13 cellular contexts compared by ENCODE assay signal in the genomic region with DNA sequence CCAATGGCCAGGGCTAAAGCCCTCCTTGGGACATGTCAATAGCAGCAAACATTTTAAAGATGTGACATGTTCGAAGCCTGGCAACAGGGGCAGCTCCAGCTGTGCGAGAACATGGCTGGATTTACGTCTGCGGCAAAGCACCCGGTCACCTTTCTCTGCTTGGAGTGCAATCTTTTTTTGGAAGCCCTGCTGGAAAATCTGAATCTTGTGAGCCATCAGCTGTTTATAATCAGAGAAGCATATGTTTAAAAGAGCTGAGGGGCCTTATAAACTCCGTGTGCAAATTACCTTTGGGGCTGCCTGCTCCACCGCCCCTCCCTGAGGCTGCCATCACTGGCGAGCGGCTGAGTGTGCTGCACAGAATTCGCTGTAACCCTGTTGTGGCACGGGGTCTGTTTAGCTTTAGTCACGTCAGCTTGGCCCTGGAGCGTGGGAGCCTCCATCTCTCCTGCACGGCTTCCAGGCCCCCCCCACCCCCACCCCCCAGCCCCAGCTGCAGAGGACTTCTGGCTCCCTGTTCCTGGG. TPM values are rescaled to one million over a fixed set of nuclear protein-coding genes. Genes with fewer than 3 reads are reported as not detected.
DNase-seq lines count a peak whose midpoint lies in the region; FAIRE-seq and TF ChIP-seq lines count a peak whose summit lies in the region.
"Had no signal": no experiment of that assay in that cellular context is flagged by ENCODE, and none has a peak within 500 bp of the region (broad histone marks: within the 10 kb centered on the region; RNA-seq: fewer than 3 reads in every experiment).

No MANE protein-coding gene starts in this region.

- no peak overlapping the region for H3K9ac ChIP-seq in kidney (ENCODE audit: low read length in 2 of 2)

- peaks cover 0 to 6% (median 0%) of the 10 kb centered on the region in 4 donors for H3K9me3 ChIP-seq in esophagus muscularis mucosa
- H3K9me3 ChIP-seq in kidney (ENCODE audit: control insufficient read depth in 1 of 2, low read length in 2 of 2), result no peaks in the 10 kb centered on the region
- H3K9me3 ChIP-seq in sigmoid colon, result no peaks in the 10 kb centered on the region
- H3K9me3 ChIP-seq in small intestine (ENCODE audit: control insufficient read depth, low read depth), result no peaks in the 10 kb centered on the region

- H3K27ac ChIP-seq in esophagus muscularis mucosa (replicated peaks in 1 of 4) (peak overlapping the region; percentile 80 to 89 (median 88)), kidney (ENCODE audit: low read depth in 2 of 2, low read length in 2 of 2) (no peak overlapping the region), sigmoid colon (peak overlapping the region; percentile 78 to 87 (median 84)), small intestine (ENCODE audit: low read depth in 1 of 2, low read length in 1 of 2) (no peak overlapping the region)

- intact Hi-C loops in esophagus muscularis mucosa (cut with DNase I), result loop anchor here (2.0 kb wide), 1 partner anchor 70 kb away; no protein-coding TSS in a partner anchor
- intact Hi-C loops in kidney (cut with DNase I), result no loop called here
- intact Hi-C loops in sigmoid colon (cut with DNase I), result loop anchor here (2.0 to 5.0 kb wide), 2 partner anchors 70 to 177 kb away; no protein-coding TSS in a partner anchor

- no peak for TF ChIP-seq POLR2A in esophagus muscularis mucosa (IDR thresholded peaks at IDR 0.05; ENCODE audit: low read depth)
- TF ChIP-seq POLR2A in sigmoid colon (IDR thresholded peaks at IDR 0.05), result no peak

- H3K4me3 ChIP-seq in esophagus muscularis mucosa (peak overlapping the region; percentile 28 to 35 (median 32)), kidney (ENCODE audit: low read length in 2 of 2) (no peak overlapping the region), sigmoid colon (peak overlapping the region in 3 of 4 donors; percentile 18 to 28 (median 28)), small intestine (ENCODE audit: low read depth in 1 of 2, low read length in 2 of 2) (no peak overlapping the region)
- H3K4me3 ChIP-seq: GM12878 had no signal

- TF ChIP-seq EP300 in esophagus muscularis mucosa (IDR thresholded peaks at IDR 0.05) (no peak), sigmoid colon (IDR thresholded peaks at IDR 0.05) (peak in 1 of 4 donors; percentile 43)

- H3K4me1 ChIP-seq in esophagus muscularis mucosa (peaks cover 9 to 29% (median 28%) of the 10 kb centered on the region in 4 donors), kidney (ENCODE audit: control insufficient read depth in 1 of 2, insufficient read depth in 1 of 2, low read depth in 1 of 2, low read length in 2 of 2) (peaks cover 0 to 6% of the 10 kb centered on the region in 2 donors), sigmoid colon (peaks cover 0 to 37% (median 26%) of the 10 kb centered on the region in 4 donors), small intestine (ENCODE audit: control insufficient read depth in 2 of 2, insufficient read depth in 1 of 2, low read depth in 1 of 2, low read length in 1 of 2) (no peaks in the 10 kb centered on the region)

- DNase-seq in AG08396 (ENCODE audit: low spot score), result peak; percentile 27
- no peak for DNase-seq in esophagus muscularis mucosa (ENCODE audit: extremely low spot score)
- DNase-seq in kidney, result peak; percentile 40
- DNase-seq in sigmoid colon, result peak; percentile 78
- no peak for DNase-seq in NCI-H748 treated with DMSO at 0.1 percent for 48 hours (lab: John Stamatoyannopoulos, UW)
- DNase-seq in small intestine, result no peak
- DNase-seq in NCI-H1105 (lab: John Stamatoyannopoulos, UW), result no peak
- DNase-seq in DMS 273 treated with DMSO at 0.1 percent for 48 hours (lab: John Stamatoyannopoulos, UW), result no peak
- DNase-seq: activated CD4-positive, alpha-beta memory T cell treated with anti-CD3 and anti-CD28 coated beads for 36 hours; NCI-H187 treated with DMSO at 0.1 percent for 48 hours; NCI-H510A treated with DMSO at 0.1 percent for 48 hours had no signal

- FAIRE-seq in kidney (lab: Jason Lieb, UNC) (no peak), small intestine (lab: Jason Lieb, UNC) (no peak)
- FAIRE-seq: endothelial cell of umbilical vein, GM12878 had no signal

- H3K27me3 ChIP-seq in esophagus muscularis mucosa, result no peaks in the 10 kb centered on the region
- no peaks in the 10 kb centered on the region for H3K27me3 ChIP-seq in sigmoid colon
- H3K27me3 ChIP-seq in small intestine (ENCODE audit: control insufficient read depth in 2 of 2, insufficient read depth in 2 of 2, low read length in 2 of 2), result no peaks in the 10 kb centered on the region

- H3K36me3 ChIP-seq in esophagus muscularis mucosa (no peaks in the 10 kb centered on the region), kidney (ENCODE audit: control insufficient read depth in 1 of 2, insufficient read depth in 2 of 2, low read length in 2 of 2) (no peaks in the 10 kb centered on the region), sigmoid colon (no peaks in the 10 kb centered on the region), small intestine (ENCODE audit: control insufficient read depth in 2 of 2, insufficient read depth in 2 of 2, low read length in 2 of 2) (no peaks in the 10 kb centered on the region)

- 34% methylated on average over 14 of the region's 14 CpGs for WGBS in esophagus muscularis mucosa
- 72 to 85% methylated on average over 14 of the region's 14 CpGs for WGBS in sigmoid colon, 2 donors
- 66 to 85% (median 82%) methylated on average over 14 of the region's 14 CpGs for WGBS in small intestine, 3 donors

- TF ChIP-seq CTCF in esophagus muscularis mucosa (IDR thresholded peaks at IDR 0.05) (no peak), kidney (IDR thresholded peaks at IDR 0.05; ENCODE audit: borderline replicate concordance, extremely low read depth, insufficient read depth) (no peak), sigmoid colon (IDR thresholded peaks at IDR 0.05) (no peak)

RNA-seq across cellular contexts. Expression of gene KCNQ1OT1, which starts 9.0 kb away (rescaled TPM):
- 1 to 10 TPM in 2 of 4 donors, under 1 TPM in 2; 0.66 to 2.5 (median 1.3) TPM for total RNA-seq in esophagus muscularis mucosa
- 4.4 TPM for total RNA-seq in kidney
- polyA plus RNA-seq in kidney (ENCODE audit: insufficient read depth, low read depth, low replicate concordance), result 0.22 TPM
- 1 to 10 TPM in 3 of 4 donors, under 1 TPM in 1; 0.99 to 3.6 (median 1.4) TPM for total RNA-seq in sigmoid colon
- polyA plus RNA-seq in sigmoid colon, result under 1 TPM; under 0.01 to 0.32 (median under 0.01) TPM
- polyA plus RNA-seq in small intestine, result under 1 TPM; under 0.01 to 0.22 (median under 0.01) TPM

Comparison
In these comparisons a context has a peak if more than half of its experiments do, and no peak if none do; other contexts are left out.
1. DNase-seq: peak in AG08396 (single experiment), kidney (single experiment) and sigmoid colon (single experiment); none in esophagus muscularis mucosa (single experiment), NCI-H748 treated with DMSO at 0.1 percent for 48 hours (single experiment), small intestine (single experiment), NCI-H1105 (single experiment) and DMS 273 treated with DMSO at 0.1 percent for 48 hours (single experiment).
2. H3K27ac ChIP-seq: peak in esophagus muscularis mucosa (4 of 4) and sigmoid colon (4 of 4); none in kidney (0 of 2) and small intestine (0 of 2).
3. H3K4me3 ChIP-seq: peak in esophagus muscularis mucosa (4 of 4) and sigmoid colon (3 of 4); none in kidney (0 of 2) and small intestine (0 of 2).